9 cellular contexts compared by ENCODE assay signal in genomic region chr7:143882020-143882610, GRCh38. TPM values are rescaled to one million over a fixed set of nuclear protein-coding genes. Genes with fewer than 3 reads are reported as not detected.
DNase-seq lines count a peak whose midpoint lies in the region; ATAC-seq and TF ChIP-seq lines count a peak whose summit lies in the region.
"Had no signal": no experiment of that assay in that cellular context is flagged by ENCODE, and none has a peak within 500 bp of the region (broad histone marks: within the 10 kb centered on the region; RNA-seq: fewer than 3 reads in every experiment).

No MANE protein-coding gene starts in this region.

- H3F3A ChIP-seq in neural progenitor cell (ENCODE audit: low read depth), result peaks cover 32% of the 10 kb centered on the region

- DNase-seq in WTC11 (ENCODE audit: low spot score) (peak; percentile 43), Right ventricle myocardium inferior (ENCODE audit: missing footprints) (peak; percentile 74), neural progenitor cell (ENCODE audit: low spot score) (peak; percentile 83)
- DNase-seq in activated CD4-positive, CD25-positive, alpha-beta regulatory T cell (lab: John Stamatoyannopoulos, UW), result no peak

- H3K36me3 Mint-ChIP-seq in WTC11 (no peaks in the 10 kb centered on the region), neural progenitor cell (peaks cover 18% of the 10 kb centered on the region)

- H3K4me1 Mint-ChIP-seq in WTC11 (peaks cover 33% of the 10 kb centered on the region), neural progenitor cell (peaks cover 31% of the 10 kb centered on the region)

- H3K9me3 Mint-ChIP-seq in WTC11 (no peaks in the 10 kb centered on the region), neural progenitor cell (no peaks in the 10 kb centered on the region)

- peak overlapping the region; percentile 71 for H3K4me3 ChIP-seq in neural progenitor cell

- H2AFZ ChIP-seq in neural progenitor cell (replicated peaks), result no peak overlapping the region

- H3K27ac ChIP-seq in neural progenitor cell, result peak overlapping the region; percentile 79

- peak overlapping the region; percentile 76 for H3K4me3 Mint-ChIP-seq in WTC11
- peak overlapping the region; percentile 95 for H3K4me3 Mint-ChIP-seq in neural progenitor cell

- H3K27me3 Mint-ChIP-seq in WTC11 (ENCODE audit: low read depth) (peaks cover 20% of the 10 kb centered on the region), neural progenitor cell (ENCODE audit: insufficient read depth, low read depth) (peaks cover 6% of the 10 kb centered on the region)

- TF ChIP-seq CTCF in WTC11 (IDR thresholded peaks at IDR 0.05) (no peak), neural progenitor cell (IDR thresholded peaks at IDR 0.05) (no peak)

- CTCF ChIA-PET in WTC11 (lab: Charles Lee), result interaction anchor here (0.9 to 2.8 kb wide), 4 partner anchors 11 to 246 kb away, joined by 5 to 18 read pairs (median 6); partner anchors contain the start of gene TCAF1

- H4K20me1 ChIP-seq in neural progenitor cell (ENCODE audit: low read depth), result peaks cover 60% of the 10 kb centered on the region

- intact Hi-C loops in Right ventricle myocardium inferior (cut with DNase I), result no loop called here

- peak; percentile 2 for ATAC-seq in GM19463 (IDR thresholded peaks at IDR 0.05; ENCODE audit: unreplicated experiment)
- peak; percentile 48 for ATAC-seq in WTC11
- ATAC-seq in Right ventricle myocardium inferior, result peak; percentile 89
- no peak for ATAC-seq in HG03280 (IDR thresholded peaks at IDR 0.05; ENCODE audit: unreplicated experiment)
- ATAC-seq in GM18517 (IDR thresholded peaks at IDR 0.05; ENCODE audit: unreplicated experiment), result no peak
- no peak for ATAC-seq in GM18858 (IDR thresholded peaks at IDR 0.05; ENCODE audit: unreplicated experiment)

- H3K27ac Mint-ChIP-seq in WTC11, result peak overlapping the region; percentile 69; the same call in 1 of the 2 replicates
- H3K27ac Mint-ChIP-seq in neural progenitor cell, result peak overlapping the region; percentile 99

- H3K4me1 ChIP-seq in neural progenitor cell, result peaks cover 25% of the 10 kb centered on the region

- H3K27me3 ChIP-seq in neural progenitor cell, result peaks cover 7% of the 10 kb centered on the region

- H3K36me3 ChIP-seq in neural progenitor cell, result no peaks in the 10 kb centered on the region

- POLR2A ChIA-PET in WTC11 (lab: Charles Lee), result interaction anchor here (0.6 to 2.9 kb wide), 2 partner anchors 20 to 26 kb away, joined by 3 to 18 read pairs; partner anchors contain the start of gene TCAF1

- H3K9ac ChIP-seq in neural progenitor cell, result peak overlapping the region; percentile 56

- peaks cover 50% of the 10 kb centered on the region for H3K79me2 ChIP-seq in neural progenitor cell (ENCODE audit: low read depth)

- H3K9me3 ChIP-seq in neural progenitor cell (ENCODE audit: low read depth), result no peaks in the 10 kb centered on the region

- peak overlapping the region; percentile 86 for H3K4me2 ChIP-seq in neural progenitor cell

TF ChIP-seq in WTC11, 78 proteins besides CTCF, POLR2A, EP300 and RAD21:
- 0 out of 2 replicates have a peak, but pooled peaks have one; percentile 12 for TF ChIP-seq EMX1 (CRISPR knock-in tag; IDR thresholded peaks at IDR 0.05)
- no peak for TF ChIP-seq ZNF671 (CRISPR knock-in tag; IDR thresholded peaks at IDR 0.05)
- no peak for TF ChIP-seq ZNF219 (CRISPR knock-in tag; IDR thresholded peaks at IDR 0.05; ENCODE audit: borderline replicate concordance)
- TF ChIP-seq ZBTB43 (CRISPR knock-in tag; IDR thresholded peaks at IDR 0.05), result 0 out of 2 replicates have a peak, but pooled peaks have one; percentile 55
- peak; percentile 30; the same call in 1 of the 2 replicates for TF ChIP-seq GABPB1 (CRISPR knock-in tag; IDR thresholded peaks at IDR 0.05)
- TF ChIP-seq USF1 (CRISPR knock-in tag; IDR thresholded peaks at IDR 0.05), result no peak

RNA-seq across cellular contexts. Expression of gene TCAF1, which starts 19.9 kb away (rescaled TPM):
- total RNA-seq in WTC11 (2021) (39.8 to 52.7 TPM (median 42.0 TPM) in 3 replicates), Right ventricle myocardium inferior (38.7 TPM), neural progenitor cell (ENCODE audit: low replicate concordance) (71.0 and 89.6 TPM in 2 replicates)

RNA-seq across cellular contexts. Expression of gene OR2F2, which starts 52.9 kb away (rescaled TPM):
- total RNA-seq in WTC11 (2021), result not detected in 3 replicates
- total RNA-seq in Right ventricle myocardium inferior, result not detected
- not detected in 2 replicates for total RNA-seq in neural progenitor cell (ENCODE audit: low replicate concordance)
- total RNA-seq: pulmonary artery endothelial cell had no signal

Comparison
In these comparisons a context has a peak if more than half of its experiments do, and no peak if none do; other contexts are left out.
1. ATAC-seq: peak in GM19463 (single experiment), WTC11 (single experiment) and Right ventricle myocardium inferior (single experiment); none in HG03280 (single experiment), GM18517 (single experiment) and GM18858 (single experiment).
2. DNase-seq: peak in WTC11 (single experiment), Right ventricle myocardium inferior (single experiment) and neural progenitor cell (single experiment); none in activated CD4-positive, CD25-positive, alpha-beta regulatory T cell (0 of 4).